8 cellular contexts compared by ENCODE assay signal in the genomic region with DNA sequence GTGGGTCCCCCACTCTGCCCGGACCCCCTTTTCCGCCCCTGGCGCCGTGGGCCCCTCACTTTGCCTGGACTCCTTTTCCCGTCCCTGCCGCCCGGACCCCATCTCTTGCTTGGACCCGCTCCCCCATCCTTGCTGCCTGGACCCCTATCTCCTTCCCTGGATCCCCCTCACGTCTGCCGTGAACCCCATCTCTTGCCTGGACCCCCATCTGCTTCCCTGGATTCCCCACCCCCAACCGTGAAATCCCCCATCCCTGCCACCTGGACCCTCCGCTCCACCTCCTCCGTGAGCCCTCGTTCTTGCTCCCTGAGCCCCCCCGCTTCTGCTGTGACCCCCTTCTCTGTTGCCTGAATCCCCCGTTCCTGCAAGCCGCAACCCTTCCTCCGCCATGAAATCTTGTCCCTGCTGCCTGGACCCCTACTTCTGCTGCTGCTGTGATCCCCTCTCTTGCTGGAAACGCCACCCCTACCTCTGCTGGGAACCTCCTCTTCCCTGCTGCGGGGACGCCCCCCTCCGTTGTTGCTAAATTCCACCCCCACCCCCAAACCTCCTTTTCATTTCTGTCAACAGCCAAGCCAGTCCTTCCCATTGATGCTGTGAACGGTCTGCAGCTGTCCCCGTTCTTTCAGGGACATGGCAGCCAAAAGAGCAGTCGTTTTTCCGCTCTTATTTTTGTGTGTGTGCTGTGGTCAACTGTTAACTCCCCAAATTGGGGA. TPM values are rescaled to one million over a fixed set of nuclear protein-coding genes. Genes with fewer than 3 reads are reported as not detected.
A peak's percentile ranks its signal among the peaks of the same experiment; 100 is the strongest.
DNase-seq lines count a peak whose midpoint lies in the region; ATAC-seq and TF ChIP-seq lines count a peak whose summit lies in the region.

No MANE protein-coding gene starts in this region.

- H3K27me3 Mint-ChIP-seq in CD14-positive monocyte (ENCODE audit: low read depth in 3 of 3) (peaks cover 5 to 14% (median 9%) of the 10 kb centered on the region in 3 donors), IgD-negative memory B cell (no peaks in the 10 kb centered on the region)
- H3K27me3 Mint-ChIP-seq in stimulated activated naive CD8-positive, alpha-beta T cell treated with anti-CD3 and anti-CD28 coated beads, Interleukin-15, Interleukin-2, amounts not matched to agents 100 ng/mL and 50 ng/mL, for 24 hours = no peaks in the 10 kb centered on the region

- peaks cover 19% of the 10 kb centered on the region for H3K4me1 Mint-ChIP-seq in CD14-positive monocyte
- H3K4me1 Mint-ChIP-seq in IgD-negative memory B cell = peaks cover 5 to 11% (median 10%) of the 10 kb centered on the region in 3 donors
- H3K4me1 Mint-ChIP-seq in stimulated activated naive CD8-positive, alpha-beta T cell treated with anti-CD3 and anti-CD28 coated beads, Interleukin-15, Interleukin-2, amounts not matched to agents 100 ng/mL and 50 ng/mL, for 24 hours (ENCODE audit: low read depth) = peaks cover 17% of the 10 kb centered on the region

- H3K36me3 Mint-ChIP-seq in CD14-positive monocyte = peaks cover 35% of the 10 kb centered on the region in 2 donors
- peaks cover 2% of the 10 kb centered on the region for H3K36me3 Mint-ChIP-seq in IgD-negative memory B cell
- H3K36me3 Mint-ChIP-seq in stimulated activated naive CD8-positive, alpha-beta T cell treated with anti-CD3 and anti-CD28 coated beads, Interleukin-15, Interleukin-2, amounts not matched to agents 100 ng/mL and 50 ng/mL, for 24 hours (ENCODE audit: low read depth) = peaks cover 44% of the 10 kb centered on the region

- peak overlapping the region; percentile 88 for H3K4me3 ChIP-seq in astrocyte of the spinal cord (ENCODE audit: low read depth, low read length)

- H3K27ac Mint-ChIP-seq in CD14-positive monocyte = peak overlapping the region in 3 of 7 donors; percentile 72 to 85 (median 80)
- H3K27ac Mint-ChIP-seq in IgD-negative memory B cell = peak overlapping the region in 2 of 3 donors; percentile 70 to 95
- H3K27ac Mint-ChIP-seq in stimulated activated naive CD8-positive, alpha-beta T cell treated with anti-CD3 and anti-CD28 coated beads, Interleukin-15, Interleukin-2, amounts not matched to agents 100 ng/mL and 50 ng/mL, for 24 hours = peak overlapping the region; percentile 92

- intact Hi-C loops in CD14-positive monocyte (cut with micrococcal nuclease) = loop anchor here in 1 of 2 donors (5.0 kb wide), 1 partner anchor 78 kb away; the partner anchor contains the start of gene FAM174C

- H3K9me3 Mint-ChIP-seq in CD14-positive monocyte (peaks cover 0 to 5% (median 0%) of the 10 kb centered on the region in 7 donors), IgD-negative memory B cell (no peaks in the 10 kb centered on the region)
- H3K9me3 Mint-ChIP-seq in stimulated activated naive CD8-positive, alpha-beta T cell treated with anti-CD3 and anti-CD28 coated beads, Interleukin-15, Interleukin-2, amounts not matched to agents 100 ng/mL and 50 ng/mL, for 24 hours = no peaks in the 10 kb centered on the region

- TF ChIP-seq CTCF in CD14-positive monocyte (IDR thresholded peaks at IDR 0.05) = no peak
- TF ChIP-seq CTCF in astrocyte of the spinal cord (IDR thresholded peaks at IDR 0.05; ENCODE audit: low read depth, low read length) = no peak

- peak overlapping the region; percentile 76 to 93 for H3K4me3 Mint-ChIP-seq in CD14-positive monocyte
- H3K4me3 Mint-ChIP-seq in IgD-negative memory B cell = peak overlapping the region; percentile 74 to 93 (median 89)
- H3K4me3 Mint-ChIP-seq in stimulated activated naive CD8-positive, alpha-beta T cell treated with anti-CD3 and anti-CD28 coated beads, Interleukin-15, Interleukin-2, amounts not matched to agents 100 ng/mL and 50 ng/mL, for 24 hours = peak overlapping the region; percentile 88

- in situ Hi-C loops in astrocyte of the spinal cord (cut with HindIII; ENCODE audit: low sequenced_read_pairs) = no loop called here

- ATAC-seq in GM21576 (IDR thresholded peaks at IDR 0.05; ENCODE audit: unreplicated experiment) = no peak

- DNase-seq in CD14-positive monocyte (ENCODE audit: low spot score) (no peak), astrocyte of the spinal cord (ENCODE audit: low read depth, low spot score) (no peak), left kidney (ENCODE audit: low read depth, low spot score) (peak; percentile 55), NCI-H226 (no peak), NCI-H187 treated with DMSO at 0.1 percent for 48 hours (lab: John Stamatoyannopoulos, UW) (no peak)

RNA-seq across cellular contexts. Expression of gene NDUFS7, which starts 28.3 kb away (rescaled TPM):
- polyA plus RNA-seq in CD14-positive monocyte = 100 to 1,000 TPM; 211 to 232 TPM
- polyA plus RNA-seq in IgD-negative memory B cell = 233 TPM

RNA-seq across cellular contexts. Expression of gene GAMT, which starts 45.9 kb away (rescaled TPM):
- polyA plus RNA-seq in CD14-positive monocyte = under 1 TPM; 0.95 to 0.96 TPM
- 14.3 TPM for polyA plus RNA-seq in IgD-negative memory B cell

RNA-seq across cellular contexts. Expression of gene DAZAP1, which starts 52.0 kb away (rescaled TPM):
- polyA plus RNA-seq in CD14-positive monocyte (1 to 10 TPM; 3.3 to 4.2 TPM), IgD-negative memory B cell (7.2 TPM)
